ENCODE assay signal across 1 cellular context in genomic region chr1:236604218-236605029, GRCh38.
A peak's percentile ranks its signal among the peaks of the same experiment; 100 is the strongest.
TF ChIP-seq lines count a peak whose summit lies in the region.

A gene with protein sequence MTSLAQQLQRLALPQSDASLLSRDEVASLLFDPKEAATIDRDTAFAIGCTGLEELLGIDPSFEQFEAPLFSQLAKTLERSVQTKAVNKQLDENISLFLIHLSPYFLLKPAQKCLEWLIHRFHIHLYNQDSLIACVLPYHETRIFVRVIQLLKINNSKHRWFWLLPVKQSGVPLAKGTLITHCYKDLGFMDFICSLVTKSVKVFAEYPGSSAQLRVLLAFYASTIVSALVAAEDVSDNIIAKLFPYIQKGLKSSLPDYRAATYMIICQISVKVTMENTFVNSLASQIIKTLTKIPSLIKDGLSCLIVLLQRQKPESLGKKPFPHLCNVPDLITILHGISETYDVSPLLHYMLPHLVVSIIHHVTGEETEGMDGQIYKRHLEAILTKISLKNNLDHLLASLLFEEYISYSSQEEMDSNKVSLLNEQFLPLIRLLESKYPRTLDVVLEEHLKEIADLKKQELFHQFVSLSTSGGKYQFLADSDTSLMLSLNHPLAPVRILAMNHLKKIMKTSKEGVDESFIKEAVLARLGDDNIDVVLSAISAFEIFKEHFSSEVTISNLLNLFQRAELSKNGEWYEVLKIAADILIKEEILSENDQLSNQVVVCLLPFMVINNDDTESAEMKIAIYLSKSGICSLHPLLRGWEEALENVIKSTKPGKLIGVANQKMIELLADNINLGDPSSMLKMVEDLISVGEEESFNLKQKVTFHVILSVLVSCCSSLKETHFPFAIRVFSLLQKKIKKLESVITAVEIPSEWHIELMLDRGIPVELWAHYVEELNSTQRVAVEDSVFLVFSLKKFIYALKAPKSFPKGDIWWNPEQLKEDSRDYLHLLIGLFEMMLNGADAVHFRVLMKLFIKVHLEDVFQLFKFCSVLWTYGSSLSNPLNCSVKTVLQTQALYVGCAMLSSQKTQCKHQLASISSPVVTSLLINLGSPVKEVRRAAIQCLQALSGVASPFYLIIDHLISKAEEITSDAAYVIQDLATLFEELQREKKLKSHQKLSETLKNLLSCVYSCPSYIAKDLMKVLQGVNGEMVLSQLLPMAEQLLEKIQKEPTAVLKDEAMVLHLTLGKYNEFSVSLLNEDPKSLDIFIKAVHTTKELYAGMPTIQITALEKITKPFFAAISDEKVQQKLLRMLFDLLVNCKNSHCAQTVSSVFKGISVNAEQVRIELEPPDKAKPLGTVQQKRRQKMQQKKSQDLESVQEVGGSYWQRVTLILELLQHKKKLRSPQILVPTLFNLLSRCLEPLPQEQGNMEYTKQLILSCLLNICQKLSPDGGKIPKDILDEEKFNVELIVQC (N-terminal part only) (minus strand): TSS chr1:236604516. CDS start chr1:236604095, 421 bp downstream.

TF ChIP-seq in K562, 482 proteins besides CTCF, POLR2A, EP300 and RAD21 (continued from another document and continues in another):
- TF ChIP-seq ZBTB43 (CRISPR knock-in tag; IDR thresholded peaks at IDR 0.05): no peak; the same call in 1 of the 2 replicates
- peak; percentile 96 for TF ChIP-seq PHF20 (IDR thresholded peaks at IDR 0.05; ENCODE audit: partially characterized antibody)
- no peak for TF ChIP-seq MCM7 (IDR thresholded peaks at IDR 0.05)
- peak; percentile 56; the same call in 1 of the 2 replicates for TF ChIP-seq RNF2 (IDR thresholded peaks at IDR 0.05)
- TF ChIP-seq STAT5A (IDR thresholded peaks at IDR 0.05; ENCODE audit: borderline replicate concordance, low read length): no peak; the same call in 1 of the 2 replicates
- no peak for TF ChIP-seq MED1 (CRISPR knock-in tag; IDR thresholded peaks at IDR 0.05; ENCODE audit: borderline replicate concordance)
- no peak for TF ChIP-seq NFE2 (IDR thresholded peaks at IDR 0.05; ENCODE audit: low read depth)
- TF ChIP-seq TSC22D4 (tag; IDR thresholded peaks at IDR 0.05): no peak
- TF ChIP-seq, protein P1, sequence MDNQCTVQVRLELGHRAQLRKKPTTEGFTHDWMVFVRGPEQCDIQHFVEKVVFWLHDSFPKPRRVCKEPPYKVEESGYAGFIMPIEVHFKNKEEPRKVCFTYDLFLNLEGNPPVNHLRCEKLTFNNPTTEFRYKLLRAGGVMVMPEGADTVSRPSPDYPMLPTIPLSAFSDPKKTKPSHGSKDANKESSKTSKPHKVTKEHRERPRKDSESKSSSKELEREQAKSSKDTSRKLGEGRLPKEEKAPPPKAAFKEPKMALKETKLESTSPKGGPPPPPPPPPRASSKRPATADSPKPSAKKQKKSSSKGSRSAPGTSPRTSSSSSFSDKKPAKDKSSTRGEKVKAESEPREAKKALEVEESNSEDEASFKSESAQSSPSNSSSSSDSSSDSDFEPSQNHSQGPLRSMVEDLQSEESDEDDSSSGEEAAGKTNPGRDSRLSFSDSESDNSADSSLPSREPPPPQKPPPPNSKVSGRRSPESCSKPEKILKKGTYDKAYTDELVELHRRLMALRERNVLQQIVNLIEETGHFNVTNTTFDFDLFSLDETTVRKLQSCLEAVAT (IDR thresholded peaks at IDR 0.05): no peak
- no peak for TF ChIP-seq ZNF184 (CRISPR knock-in tag; IDR thresholded peaks at IDR 0.05)
- TF ChIP-seq ZNF121 (CRISPR knock-in tag; conservative IDR thresholded peaks at IDR 0.05): no peak
- TF ChIP-seq CCAR2 (IDR thresholded peaks at IDR 0.05; ENCODE audit: low read depth, low read length): no peak
- TF ChIP-seq, protein P2, sequence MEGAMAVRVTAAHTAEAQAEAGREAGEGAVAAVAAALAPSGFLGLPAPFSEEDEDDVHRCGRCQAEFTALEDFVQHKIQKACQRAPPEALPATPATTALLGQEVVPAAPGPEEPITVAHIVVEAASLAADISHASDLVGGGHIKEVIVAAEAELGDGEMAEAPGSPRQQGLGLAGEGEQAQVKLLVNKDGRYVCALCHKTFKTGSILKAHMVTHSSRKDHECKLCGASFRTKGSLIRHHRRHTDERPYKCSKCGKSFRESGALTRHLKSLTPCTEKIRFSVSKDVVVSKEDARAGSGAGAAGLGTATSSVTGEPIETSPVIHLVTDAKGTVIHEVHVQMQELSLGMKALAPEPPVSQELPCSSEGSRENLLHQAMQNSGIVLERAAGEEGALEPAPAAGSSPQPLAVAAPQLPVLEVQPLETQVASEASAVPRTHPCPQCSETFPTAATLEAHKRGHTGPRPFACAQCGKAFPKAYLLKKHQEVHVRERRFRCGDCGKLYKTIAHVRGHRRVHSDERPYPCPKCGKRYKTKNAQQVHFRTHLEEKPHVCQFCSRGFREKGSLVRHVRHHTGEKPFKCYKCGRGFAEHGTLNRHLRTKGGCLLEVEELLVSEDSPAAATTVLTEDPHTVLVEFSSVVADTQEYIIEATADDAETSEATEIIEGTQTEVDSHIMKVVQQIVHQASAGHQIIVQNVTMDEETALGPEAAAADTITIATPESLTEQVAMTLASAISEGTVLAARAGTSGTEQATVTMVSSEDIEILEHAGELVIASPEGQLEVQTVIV (CRISPR knock-in tag; IDR thresholded peaks at IDR 0.05; ENCODE audit: borderline replicate concordance): peak; percentile 87; the same call in 1 of the 2 replicates
- TF ChIP-seq CEBPB (tag; IDR thresholded peaks at IDR 0.05): no peak
- TF ChIP-seq ZNF140 (CRISPR knock-in tag; IDR thresholded peaks at IDR 0.05): no peak
- TF ChIP-seq HDAC3 (IDR thresholded peaks at IDR 0.05; ENCODE audit: borderline replicate concordance, partially characterized antibody): no peak
- no peak for TF ChIP-seq COPS2 (conservative IDR thresholded peaks at IDR 0.05)
- TF ChIP-seq SETDB1 (IDR thresholded peaks at IDR 0.05; ENCODE audit: low read length): no peak
- TF ChIP-seq KAT2B (IDR thresholded peaks at IDR 0.05; ENCODE audit: low read depth, low read length): no peak
- 0 out of 2 replicates have a peak, but pooled peaks have one; percentile 61 for TF ChIP-seq ZNF431 (CRISPR knock-in tag; IDR thresholded peaks at IDR 0.05)
- TF ChIP-seq ZFPM2 (CRISPR knock-in tag; IDR thresholded peaks at IDR 0.05): no peak
- TF ChIP-seq, protein P3, sequence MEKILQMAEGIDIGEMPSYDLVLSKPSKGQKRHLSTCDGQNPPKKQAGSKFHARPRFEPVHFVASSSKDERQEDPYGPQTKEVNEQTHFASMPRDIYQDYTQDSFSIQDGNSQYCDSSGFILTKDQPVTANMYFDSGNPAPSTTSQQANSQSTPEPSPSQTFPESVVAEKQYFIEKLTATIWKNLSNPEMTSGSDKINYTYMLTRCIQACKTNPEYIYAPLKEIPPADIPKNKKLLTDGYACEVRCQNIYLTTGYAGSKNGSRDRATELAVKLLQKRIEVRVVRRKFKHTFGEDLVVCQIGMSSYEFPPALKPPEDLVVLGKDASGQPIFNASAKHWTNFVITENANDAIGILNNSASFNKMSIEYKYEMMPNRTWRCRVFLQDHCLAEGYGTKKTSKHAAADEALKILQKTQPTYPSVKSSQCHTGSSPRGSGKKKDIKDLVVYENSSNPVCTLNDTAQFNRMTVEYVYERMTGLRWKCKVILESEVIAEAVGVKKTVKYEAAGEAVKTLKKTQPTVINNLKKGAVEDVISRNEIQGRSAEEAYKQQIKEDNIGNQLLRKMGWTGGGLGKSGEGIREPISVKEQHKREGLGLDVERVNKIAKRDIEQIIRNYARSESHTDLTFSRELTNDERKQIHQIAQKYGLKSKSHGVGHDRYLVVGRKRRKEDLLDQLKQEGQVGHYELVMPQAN (IDR thresholded peaks at IDR 0.05; ENCODE audit: borderline replicate concordance): peak; percentile 99
- TF ChIP-seq ZNF668 (CRISPR knock-in tag; IDR thresholded peaks at IDR 0.05): peak; percentile 77; the same call in 1 of the 2 replicates
- TF ChIP-seq, protein P4, sequence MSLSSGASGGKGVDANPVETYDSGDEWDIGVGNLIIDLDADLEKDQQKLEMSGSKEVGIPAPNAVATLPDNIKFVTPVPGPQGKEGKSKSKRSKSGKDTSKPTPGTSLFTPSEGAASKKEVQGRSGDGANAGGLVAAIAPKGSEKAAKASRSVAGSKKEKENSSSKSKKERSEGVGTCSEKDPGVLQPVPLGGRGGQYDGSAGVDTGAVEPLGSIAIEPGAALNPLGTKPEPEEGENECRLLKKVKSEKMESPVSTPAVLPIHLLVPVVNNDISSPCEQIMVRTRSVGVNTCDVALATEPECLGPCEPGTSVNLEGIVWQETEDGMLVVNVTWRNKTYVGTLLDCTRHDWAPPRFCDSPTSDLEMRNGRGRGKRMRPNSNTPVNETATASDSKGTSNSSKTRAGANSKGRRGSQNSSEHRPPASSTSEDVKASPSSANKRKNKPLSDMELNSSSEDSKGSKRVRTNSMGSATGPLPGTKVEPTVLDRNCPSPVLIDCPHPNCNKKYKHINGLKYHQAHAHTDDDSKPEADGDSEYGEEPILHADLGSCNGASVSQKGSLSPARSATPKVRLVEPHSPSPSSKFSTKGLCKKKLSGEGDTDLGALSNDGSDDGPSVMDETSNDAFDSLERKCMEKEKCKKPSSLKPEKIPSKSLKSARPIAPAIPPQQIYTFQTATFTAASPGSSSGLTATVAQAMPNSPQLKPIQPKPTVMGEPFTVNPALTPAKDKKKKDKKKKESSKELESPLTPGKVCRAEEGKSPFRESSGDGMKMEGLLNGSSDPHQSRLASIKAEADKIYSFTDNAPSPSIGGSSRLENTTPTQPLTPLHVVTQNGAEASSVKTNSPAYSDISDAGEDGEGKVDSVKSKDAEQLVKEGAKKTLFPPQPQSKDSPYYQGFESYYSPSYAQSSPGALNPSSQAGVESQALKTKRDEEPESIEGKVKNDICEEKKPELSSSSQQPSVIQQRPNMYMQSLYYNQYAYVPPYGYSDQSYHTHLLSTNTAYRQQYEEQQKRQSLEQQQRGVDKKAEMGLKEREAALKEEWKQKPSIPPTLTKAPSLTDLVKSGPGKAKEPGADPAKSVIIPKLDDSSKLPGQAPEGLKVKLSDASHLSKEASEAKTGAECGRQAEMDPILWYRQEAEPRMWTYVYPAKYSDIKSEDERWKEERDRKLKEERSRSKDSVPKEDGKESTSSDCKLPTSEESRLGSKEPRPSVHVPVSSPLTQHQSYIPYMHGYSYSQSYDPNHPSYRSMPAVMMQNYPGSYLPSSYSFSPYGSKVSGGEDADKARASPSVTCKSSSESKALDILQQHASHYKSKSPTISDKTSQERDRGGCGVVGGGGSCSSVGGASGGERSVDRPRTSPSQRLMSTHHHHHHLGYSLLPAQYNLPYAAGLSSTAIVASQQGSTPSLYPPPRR (CRISPR knock-in tag; IDR thresholded peaks at IDR 0.05; ENCODE audit: borderline replicate concordance): no peak
- TF ChIP-seq KDM4B (IDR thresholded peaks at IDR 0.05; ENCODE audit: borderline replicate concordance in 2 of 2, low read depth in 1 of 2): no peak; a peak in 1 of 4 replicates
- TF ChIP-seq ZKSCAN3 (CRISPR knock-in tag; IDR thresholded peaks at IDR 0.05): no peak
- no peak for TF ChIP-seq NCOA2 (IDR thresholded peaks at IDR 0.05; ENCODE audit: partially characterized antibody in 2 of 2)
- TF ChIP-seq KLF13 (tag; IDR thresholded peaks at IDR 0.05; ENCODE audit: borderline replicate concordance, low read depth): peak; percentile 90; the same call in 1 of the 2 replicates
- no peak for TF ChIP-seq ZNF586 (CRISPR knock-in tag; conservative IDR thresholded peaks at IDR 0.05)
- TF ChIP-seq TEAD2 (tag; IDR thresholded peaks at IDR 0.05): peak; percentile 64
- peak; percentile 92 for TF ChIP-seq L3MBTL2 (IDR thresholded peaks at IDR 0.05)
- TF ChIP-seq, protein P5, sequence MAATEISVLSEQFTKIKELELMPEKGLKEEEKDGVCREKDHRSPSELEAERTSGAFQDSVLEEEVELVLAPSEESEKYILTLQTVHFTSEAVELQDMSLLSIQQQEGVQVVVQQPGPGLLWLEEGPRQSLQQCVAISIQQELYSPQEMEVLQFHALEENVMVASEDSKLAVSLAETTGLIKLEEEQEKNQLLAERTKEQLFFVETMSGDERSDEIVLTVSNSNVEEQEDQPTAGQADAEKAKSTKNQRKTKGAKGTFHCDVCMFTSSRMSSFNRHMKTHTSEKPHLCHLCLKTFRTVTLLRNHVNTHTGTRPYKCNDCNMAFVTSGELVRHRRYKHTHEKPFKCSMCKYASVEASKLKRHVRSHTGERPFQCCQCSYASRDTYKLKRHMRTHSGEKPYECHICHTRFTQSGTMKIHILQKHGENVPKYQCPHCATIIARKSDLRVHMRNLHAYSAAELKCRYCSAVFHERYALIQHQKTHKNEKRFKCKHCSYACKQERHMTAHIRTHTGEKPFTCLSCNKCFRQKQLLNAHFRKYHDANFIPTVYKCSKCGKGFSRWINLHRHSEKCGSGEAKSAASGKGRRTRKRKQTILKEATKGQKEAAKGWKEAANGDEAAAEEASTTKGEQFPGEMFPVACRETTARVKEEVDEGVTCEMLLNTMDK (IDR thresholded peaks at IDR 0.05; ENCODE audit: borderline replicate concordance, insufficient read depth, low read depth, low read length, poor library complexity, severe bottlenecking): no peak
